In the genomic region with DNA sequence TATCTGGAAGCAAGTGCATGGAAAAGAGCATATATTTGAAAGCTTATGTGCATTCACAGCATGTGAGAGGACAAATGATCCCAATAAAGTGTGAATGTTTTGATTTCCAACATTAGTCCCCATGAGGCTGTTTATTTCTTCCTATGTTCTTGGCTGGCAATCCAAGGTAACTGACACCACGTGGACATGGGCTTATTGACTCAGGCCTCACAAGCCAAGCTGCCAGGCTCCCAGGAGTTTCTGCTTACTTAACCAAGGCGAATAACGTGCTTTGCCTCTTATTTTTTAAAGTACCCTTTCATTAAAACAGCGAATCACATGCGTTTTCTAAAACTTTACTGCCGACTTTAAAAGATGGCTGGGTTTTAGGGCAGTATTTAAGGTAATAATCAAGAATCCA, we compare ENCODE assay signal across 16 cellular contexts.
DNase-seq lines count a peak whose midpoint lies in the region; ATAC-seq, FAIRE-seq and TF ChIP-seq lines count a peak whose summit lies in the region.
"Had no signal": no experiment of that assay in that cellular context is flagged by ENCODE, and none has a peak within 500 bp of the region (broad histone marks: within the 10 kb centered on the region; RNA-seq: fewer than 3 reads in every experiment).

No MANE protein-coding gene starts in this region.

- ATAC-seq in activated CD8-positive, alpha-beta T cell treated with anti-CD3 and anti-CD28 coated beads, Interleukin-2, amount 10 ng/mL, durations not matched to agents 7 days and 5 days: no peak
- ATAC-seq in activated CD8-positive, alpha-beta T cell treated with anti-CD3 and anti-CD28 coated beads for 36 hours: no peak
- peak; percentile 98 for ATAC-seq in body of pancreas
- no peak for ATAC-seq in HG03196 (IDR thresholded peaks at IDR 0.05; ENCODE audit: unreplicated experiment)

- peak; percentile 63 for FAIRE-seq in urothelium cell line (lab: Jason Lieb, UNC)
- FAIRE-seq: A204.1, D721Med, GM18507, H54 had no signal

- peaks cover 48% of the 10 kb centered on the region for H3K4me1 Mint-ChIP-seq in activated CD8-positive, alpha-beta T cell treated with anti-CD3 and anti-CD28 coated beads, Interleukin-2, amount 10 ng/mL, durations not matched to agents 7 days and 5 days (ENCODE audit: low read depth)
- H3K4me1 Mint-ChIP-seq in activated CD8-positive, alpha-beta T cell treated with anti-CD3 and anti-CD28 coated beads for 36 hours (ENCODE audit: low read depth): peaks cover 21% of the 10 kb centered on the region

- TF ChIP-seq CTCF in activated CD8-positive, alpha-beta T cell treated with anti-CD3 and anti-CD28 coated beads for 36 hours (IDR thresholded peaks at IDR 0.05): no peak
- TF ChIP-seq CTCF in HEK293 (tag by site-specific recombination; IDR thresholded peaks at IDR 0.05) (no peak), body of pancreas (IDR thresholded peaks at IDR 0.05) (no peak)

- no peaks in the 10 kb centered on the region for H3K9me3 ChIP-seq in HEK293 (ENCODE audit: control insufficient read depth, insufficient read depth, low read depth, low read length)
- H3K9me3 ChIP-seq in body of pancreas: no peaks in the 10 kb centered on the region

- H3K27ac Mint-ChIP-seq in activated CD8-positive, alpha-beta T cell treated with anti-CD3 and anti-CD28 coated beads, Interleukin-2, amount 10 ng/mL, durations not matched to agents 7 days and 5 days: no peak overlapping the region
- no peak overlapping the region for H3K27ac Mint-ChIP-seq in activated CD8-positive, alpha-beta T cell treated with anti-CD3 and anti-CD28 coated beads for 36 hours
- H3K27ac Mint-ChIP-seq: B cell; CD4-positive, alpha-beta memory T cell had no signal

- no peaks in the 10 kb centered on the region for H3K27me3 Mint-ChIP-seq in activated CD8-positive, alpha-beta T cell treated with anti-CD3 and anti-CD28 coated beads, Interleukin-2, amount 10 ng/mL, durations not matched to agents 7 days and 5 days (ENCODE audit: low read depth)
- H3K27me3 Mint-ChIP-seq in activated CD8-positive, alpha-beta T cell treated with anti-CD3 and anti-CD28 coated beads for 36 hours: no peaks in the 10 kb centered on the region
- H3K27me3 Mint-ChIP-seq: CD4-positive, alpha-beta memory T cell had no signal

- TF ChIP-seq POLR2A in body of pancreas (IDR thresholded peaks at IDR 0.05): peak in 1 of 3 donors; percentile 9

- POLR2A ChIA-PET in activated CD8-positive, alpha-beta T cell treated with anti-CD3 and anti-CD28 coated beads, Interleukin-2, amount 10 ng/mL, durations not matched to agents 7 days and 5 days (lab: Charles Lee): no interaction called here
- POLR2A ChIA-PET in activated CD8-positive, alpha-beta T cell treated with anti-CD3 and anti-CD28 coated beads for 36 hours (lab: Charles Lee): no interaction called here
- POLR2A ChIA-PET in HEK293 (lab: Yijun Ruan, JAX): no interaction called here

- no peak overlapping the region for H3K4me3 Mint-ChIP-seq in activated CD8-positive, alpha-beta T cell treated with anti-CD3 and anti-CD28 coated beads, Interleukin-2, amount 10 ng/mL, durations not matched to agents 7 days and 5 days
- H3K4me3 Mint-ChIP-seq in activated CD8-positive, alpha-beta T cell treated with anti-CD3 and anti-CD28 coated beads for 36 hours: no peak overlapping the region
- H3K4me3 Mint-ChIP-seq: B cell; CD4-positive, alpha-beta memory T cell had no signal

- H3K4me1 ChIP-seq in HEK293 (ENCODE audit: control insufficient read depth, insufficient read depth, low read length) (no peaks in the 10 kb centered on the region), body of pancreas (peaks cover 29% of the 10 kb centered on the region)

- no peaks in the 10 kb centered on the region for H3K36me3 ChIP-seq in HEK293 (ENCODE audit: control insufficient read depth in 2 of 2, insufficient read depth in 1 of 2, low read length in 2 of 2)
- H3K36me3 ChIP-seq in body of pancreas (replicated peaks in 1 of 2; ENCODE audit: insufficient read depth in 1 of 2, low read depth in 2 of 2): no peaks in the 10 kb centered on the region

- H3K9me3 Mint-ChIP-seq in activated CD8-positive, alpha-beta T cell treated with anti-CD3 and anti-CD28 coated beads, Interleukin-2, amount 10 ng/mL, durations not matched to agents 7 days and 5 days (ENCODE audit: insufficient read depth): peaks cover 28% of the 10 kb centered on the region
- peaks cover 25% of the 10 kb centered on the region for H3K9me3 Mint-ChIP-seq in activated CD8-positive, alpha-beta T cell treated with anti-CD3 and anti-CD28 coated beads for 36 hours

- H3K4me3 ChIP-seq in HEK293 (ENCODE audit: low read depth, low read length): no peak overlapping the region
- H3K4me3 ChIP-seq in body of pancreas: no peak overlapping the region

- intact Hi-C loops in activated CD8-positive, alpha-beta T cell treated with anti-CD3 and anti-CD28 coated beads for 36 hours (cut with micrococcal nuclease): no loop called here
- intact Hi-C loops in body of pancreas (cut with DNase I): no loop called here

- peak; percentile 6 for DNase-seq in activated CD8-positive, alpha-beta T cell treated with anti-CD3 and anti-CD28 coated beads, Interleukin-2, amount 10 ng/mL, durations not matched to agents 7 days and 5 days
- no peak for DNase-seq in activated CD8-positive, alpha-beta T cell treated with anti-CD3 and anti-CD28 coated beads for 36 hours
- DNase-seq in body of pancreas (peak; percentile 78 to 92 (median 89)), urothelium cell line (ENCODE audit: low spot score) (no peak), kidney tubule cell (ENCODE audit: low spot score) (no peak)
- DNase-seq: C1 segment of cervical spinal cord; CD4-positive, alpha-beta memory T cell; DMS53 had no signal

- WGBS in body of pancreas, 2 donors: 27 to 52% methylated on average over 6 of the region's 6 CpGs

- H3K27me3 ChIP-seq in body of pancreas: no peaks in the 10 kb centered on the region

- H3K27ac ChIP-seq in HEK293 (ENCODE audit: extremely low read depth, low read depth, low read length): no peak overlapping the region
- peak overlapping the region; percentile 62 to 77 (median 68) for H3K27ac ChIP-seq in body of pancreas
- H3K27ac ChIP-seq: HL-60 had no signal

- CTCF ChIA-PET in activated CD8-positive, alpha-beta T cell treated with anti-CD3 and anti-CD28 coated beads, Interleukin-2, amount 10 ng/mL, durations not matched to agents 7 days and 5 days (lab: Charles Lee): no interaction called here
- CTCF ChIA-PET in activated CD8-positive, alpha-beta T cell treated with anti-CD3 and anti-CD28 coated beads for 36 hours (lab: Charles Lee): interaction anchor here (0.9 to 1.2 kb wide), 2 partner anchors 10 to 22 kb away, joined by 3 read pairs; no protein-coding TSS in a partner anchor
- CTCF ChIA-PET in HEK293 (lab: Yijun Ruan, JAX): no interaction called here

- H3K36me3 Mint-ChIP-seq in activated CD8-positive, alpha-beta T cell treated with anti-CD3 and anti-CD28 coated beads, Interleukin-2, amount 10 ng/mL, durations not matched to agents 7 days and 5 days (ENCODE audit: low read depth): peaks cover 60% of the 10 kb centered on the region
- H3K36me3 Mint-ChIP-seq in activated CD8-positive, alpha-beta T cell treated with anti-CD3 and anti-CD28 coated beads for 36 hours (ENCODE audit: low read depth): peaks cover 10% of the 10 kb centered on the region

TF ChIP-seq in HEK293, 187 proteins besides CTCF, POLR2A, EP300 and RAD21:
- TF ChIP-seq ZNF561 (tag by site-specific recombination; IDR thresholded peaks at IDR 0.05; ENCODE audit: borderline replicate concordance) (no peak), ZNF623 (tag by site-specific recombination; IDR thresholded peaks at IDR 0.05) (no peak), ZNF16 (tag by site-specific recombination; IDR thresholded peaks at IDR 0.05; ENCODE audit: low read depth) (no peak), ZNF23 (tag by site-specific recombination; IDR thresholded peaks at IDR 0.05; ENCODE audit: borderline replicate concordance) (no peak), ZIC2 (tag by site-specific recombination; IDR thresholded peaks at IDR 0.05) (peak; percentile 43; the same call in 1 of the 2 replicates), ZNF311 (tag by site-specific recombination; IDR thresholded peaks at IDR 0.05; ENCODE audit: borderline replicate concordance) (no peak), FEZF1 (tag by site-specific recombination; IDR thresholded peaks at IDR 0.05) (peak; percentile 47; the same call in 1 of the 2 replicates)

Comparison
In these comparisons a context has a peak if more than half of its experiments do, and no peak if none do; other contexts are left out.
1. DNase-seq: peak in activated CD8-positive, alpha-beta T cell treated with anti-CD3 and anti-CD28 coated beads, Interleukin-2, amount 10 ng/mL, durations not matched to agents 7 days and 5 days (single experiment) and body of pancreas (4 of 4); none in activated CD8-positive, alpha-beta T cell treated with anti-CD3 and anti-CD28 coated beads for 36 hours (single experiment), urothelium cell line (single experiment) and kidney tubule cell (single experiment).